In genomic region chr1:20192871-20193411, GRCh38 we compare ENCODE assay signal across 19 cellular contexts. TPM values are rescaled to one million over a fixed set of nuclear protein-coding genes. Genes with fewer than 3 reads are reported as not detected.
DNase-seq lines count a peak whose midpoint lies in the region; ATAC-seq, FAIRE-seq and TF ChIP-seq lines count a peak whose summit lies in the region.
"Had no signal": no experiment of that assay in that cellular context is flagged by ENCODE, and none has a peak within 500 bp of the region (broad histone marks: within the 10 kb centered on the region; RNA-seq: fewer than 3 reads in every experiment).

No MANE protein-coding gene starts in this region.

- H3K4me1 ChIP-seq in K562 (replicated peaks in 1 of 2; ENCODE audit: control insufficient read depth in 2 of 2, insufficient read depth in 2 of 2, low read length in 2 of 2) (peaks cover 39 to 61% of the 10 kb centered on the region in 2 experiments), gastroesophageal sphincter (peaks cover 4 to 75% (median 5%) of the 10 kb centered on the region in 3 donors), sigmoid colon (peaks cover 0 to 78% (median 65%) of the 10 kb centered on the region in 4 donors)
- H3K4me1 ChIP-seq: Caco-2, HAP-1 had no signal

- TF ChIP-seq EP300 in K562 (IDR thresholded peaks at IDR 0.05; ENCODE audit: low read length), result no peak
- TF ChIP-seq EP300 in gastroesophageal sphincter (IDR thresholded peaks at IDR 0.05), result no peak
- no peak for TF ChIP-seq EP300 in sigmoid colon (IDR thresholded peaks at IDR 0.05)

- H3K27ac ChIP-seq in K562 (ENCODE audit: extremely low read depth, low read depth, low read length) (no peak overlapping the region), gastroesophageal sphincter (peak overlapping the region; percentile 10 to 73 (median 66)), sigmoid colon (peak overlapping the region; percentile 34 to 99 (median 96))

- FAIRE-seq in K562 (lab: Jason Lieb, UNC), result no peak
- FAIRE-seq: A549, GM19239, H1, HepG2, HTR-8/SVneo had no signal

- TF ChIP-seq POLR2A in K562 (conservative IDR thresholded peaks at IDR 0.05) (no peak), gastroesophageal sphincter (IDR thresholded peaks at IDR 0.05) (no peak), sigmoid colon (IDR thresholded peaks at IDR 0.05) (no peak)

- H3K27me3 ChIP-seq in K562 (ENCODE audit: control insufficient read depth in 2 of 2, insufficient read depth in 2 of 2, low read length in 2 of 2), result no peaks in the 10 kb centered on the region
- H3K27me3 ChIP-seq in gastroesophageal sphincter, result no peaks in the 10 kb centered on the region
- H3K27me3 ChIP-seq in sigmoid colon, result no peaks in the 10 kb centered on the region

- no peak overlapping the region for H3K4me2 ChIP-seq in K562 (ENCODE audit: insufficient read depth, low read length)
- H3K4me2 ChIP-seq: A549 had no signal

- no peaks in the 10 kb centered on the region for H3K9me3 ChIP-seq in K562 (replicated peaks; ENCODE audit: control insufficient read depth, insufficient read depth, low read depth, low read length)
- H3K9me3 ChIP-seq in gastroesophageal sphincter, result no peaks in the 10 kb centered on the region
- H3K9me3 ChIP-seq in sigmoid colon, result no peaks in the 10 kb centered on the region
- H3K9me3 ChIP-seq: A549, Caco-2, HAP-1 had no signal

- H3K9me1 ChIP-seq in K562 (ENCODE audit: control insufficient read depth, insufficient read depth, low read length), result no peaks in the 10 kb centered on the region

- CTCF ChIA-PET in K562 (lab: Yijun Ruan, JAX; ENCODE audit: low intra/inter-chr PET ratio), result no interaction called here

- no peak for TF ChIP-seq RAD21 in K562 (CRISPR knock-in tag; conservative IDR thresholded peaks at IDR 0.05 in 1 of 2, IDR thresholded peaks at IDR 0.05 in 1 of 2)

- intact Hi-C loops in K562 (cut with micrococcal nuclease), result no loop called here
- intact Hi-C loops in sigmoid colon (cut with DNase I), result no loop called here

- DNase-seq in K562 (ENCODE audit: extremely low read depth in 1 of 4, low spot score in 3 of 4) (no peak), sigmoid colon (no peak)
- DNase-seq in activated T-cell treated with anti-CD3 and anti-CD28 coated beads, Interleukin-2, amount 50 U/mL, for 1 hour, result no peak
- DNase-seq in activated CD8-positive, alpha-beta memory T cell treated with anti-CD3 and anti-CD28 coated beads, Interleukin-2, amount 50 U/mL, for 4 hours, result no peak
- DNase-seq: Caco-2; CD8-positive, alpha-beta memory T cell; DMS53; GF-D8 had no signal

- no peak for TF ChIP-seq CTCF in K562 (IDR thresholded peaks at IDR 0.05 in 2 of 3, conservative IDR thresholded peaks at IDR 0.05 in 1 of 3; ENCODE audit: insufficient read depth in 2 of 3, low read depth in 1 of 3, low read length in 3 of 3)
- TF ChIP-seq CTCF in gastroesophageal sphincter (IDR thresholded peaks at IDR 0.05), result no peak
- no peak for TF ChIP-seq CTCF in sigmoid colon (IDR thresholded peaks at IDR 0.05)

- ATAC-seq in K562, result no peak
- no peak for ATAC-seq in gastroesophageal sphincter
- ATAC-seq in GM21381 (IDR thresholded peaks at IDR 0.05; ENCODE audit: unreplicated experiment), result no peak
- ATAC-seq: A549, HepG2 had no signal

- no peak overlapping the region for H2AFZ ChIP-seq in K562 (ENCODE audit: low read depth, low read length)

- H4K20me1 ChIP-seq in K562 (replicated peaks; ENCODE audit: control insufficient read depth, insufficient read depth, low read length), result no peaks in the 10 kb centered on the region

- H3K36me3 ChIP-seq in K562 (ENCODE audit: control insufficient read depth, insufficient read depth, low read length) (peaks cover 33% of the 10 kb centered on the region; the same call in 2 of the 3 replicates), gastroesophageal sphincter (peaks cover 0 to 8% of the 10 kb centered on the region in 2 donors), sigmoid colon (peaks cover 0 to 12% (median 0%) of the 10 kb centered on the region in 4 donors)
- H3K36me3 ChIP-seq: HAP-1 had no signal

- no TSS peak for BruUV-seq in K562 (replicated peaks; lab: Mats Ljungman, UMichigan)

- no peak overlapping the region for H3K9ac ChIP-seq in K562 (ENCODE audit: insufficient read depth in 1 of 2, low read depth in 2 of 2, low read length in 2 of 2)

- peaks cover 29% of the 10 kb centered on the region for H3K79me2 ChIP-seq in K562 (ENCODE audit: control insufficient read depth, insufficient read depth, low read length)

- 83% methylated on average over 1 of the region's 1 CpG for WGBS in K562 (ENCODE audit: insufficient coverage, low coverage, missing lambda C conversion rate)
- no CpG with 5 or more reads among the region's 1 CpG for WGBS in gastroesophageal sphincter (ENCODE audit: low coverage in 1 of 2), 2 donors
- 91 to 94% methylated on average over 1 of the region's 1 CpG for WGBS in sigmoid colon, 2 donors

- H3K4me3 ChIP-seq in K562 (no peak overlapping the region), gastroesophageal sphincter (no peak overlapping the region), sigmoid colon (no peak overlapping the region)
- H3K4me3 ChIP-seq: A549, HAP-1 had no signal

- in situ Hi-C loops in K562 (cut with MboI), result no loop called here

- POLR2A ChIA-PET in K562 (lab: Yijun Ruan, JAX), result interaction anchor here (0.7 to 2.7 kb wide), 8 partner anchors 10 to 469 kb away, joined by 3 to 10 read pairs (median 4); no protein-coding TSS in a partner anchor

RNA-seq across cellular contexts. Expression of gene PLA2G2C, which starts 6.6 kb away (rescaled TPM):
- 0.70 and 0.72 TPM in 2 replicates for total RNA-seq in K562 (2011; cell fraction: chromatin; rRNA removed; ENCODE audit: low replicate concordance)
- 0.50 and 0.53 TPM in 2 replicates for total RNA-seq in K562 (2011; cell fraction: nucleolus; rRNA removed)
- 0.95 and 1.5 TPM in 2 replicates for total RNA-seq in K562 (2011; cell fraction: nucleoplasm; rRNA removed)
- 0.08 and 0.18 TPM in 2 replicates for total RNA-seq in K562 (2014; rRNA removed)
- total RNA-seq in K562 (2014; rRNA removed; fragmentation: Illumina TruSeq; extraction: Trizol), result 0.06 and 0.15 TPM in 2 replicates
- total RNA-seq in K562 (2015; rRNA removed; fragmentation: Illumina TruSeq; extraction: Trizol), result 0.14 and 0.19 TPM in 2 replicates
- total RNA-seq in K562 (2021), result 0.13 and 0.29 TPM in 2 replicates
- polyA plus RNA-seq in K562 (2011; rRNA removed), result 0.15 and 0.26 TPM in 2 replicates
- polyA plus RNA-seq in K562 (2011; cell fraction: cytosol; rRNA removed), result 0.12 and 0.98 TPM in 2 replicates
- polyA plus RNA-seq in K562 (2011; cell fraction: nucleus; rRNA removed), result 0.18 and 0.41 TPM in 2 replicates
- 0.35 and 1.8 TPM in 2 replicates for polyA plus RNA-seq in K562 (2012)
- polyA plus RNA-seq in K562 (2014; fragmentation: Illumina TruSeq; extraction: Trizol), result 0.14 and 0.49 TPM in 2 replicates
- under 1 TPM; 0.21 to 0.48 TPM for polyA plus RNA-seq in K562 (2014; fragmentation: Nextera tagmentation; extraction: Ambion mirVana)
- polyA plus RNA-seq in K562 (2014; rRNA removed), result 0.21 and 0.32 TPM in 2 replicates
- polyA minus RNA-seq in K562 (2011; rRNA and poly(A)+ RNA removed), result 0.27 and 0.32 TPM in 2 replicates
- polyA minus RNA-seq in K562 (2011; cell fraction: cytosol; rRNA and poly(A)+ RNA removed), result not detected in 2 replicates
- polyA minus RNA-seq in K562 (2011; cell fraction: nucleus; rRNA and poly(A)+ RNA removed), result 0.11 and 0.13 TPM in 2 replicates
- under 1 TPM in 2 of 4 donors, not detected in 2; 0.31 to 0.81 TPM for total RNA-seq in gastroesophageal sphincter
- 1 to 10 TPM in 3 of 4 donors, under 1 TPM in 1; 0.82 to 5.5 (median 1.5) TPM for total RNA-seq in sigmoid colon
- polyA plus RNA-seq in sigmoid colon, result under 1 TPM in 1 of 3 donors, not detected in 2; 0.09 TPM
- total RNA-seq: Caco-2; CD8-positive, alpha-beta memory T cell; H1; HepG2; HFFc6 had no signal
- polyA plus RNA-seq: A549; AG04450; BJ; CD8-positive, alpha-beta memory T cell; H1; HepG2 had no signal

RNA-seq across cellular contexts. Expression of gene UBXN10, which starts 7.0 kb away (rescaled TPM):
- total RNA-seq in K562 (2011; cell fraction: chromatin; rRNA removed; ENCODE audit: low replicate concordance), result 10.5 and 11.6 TPM in 2 replicates
- 7.2 and 9.2 TPM in 2 replicates for total RNA-seq in K562 (2011; cell fraction: nucleolus; rRNA removed)
- 8.0 and 8.2 TPM in 2 replicates for total RNA-seq in K562 (2011; cell fraction: nucleoplasm; rRNA removed)
- 11.3 and 12.4 TPM in 2 replicates for total RNA-seq in K562 (2014; rRNA removed)
- total RNA-seq in K562 (2014; rRNA removed; fragmentation: Illumina TruSeq; extraction: Trizol), result 15.8 and 18.7 TPM in 2 replicates
- total RNA-seq in K562 (2015; rRNA removed; fragmentation: Illumina TruSeq; extraction: Trizol), result 12.5 and 13.7 TPM in 2 replicates
- total RNA-seq in K562 (2021), result 13.1 and 16.2 TPM in 2 replicates
- 4.8 and 10.7 TPM in 2 replicates for polyA plus RNA-seq in K562 (2011; rRNA removed)
- 4.4 and 8.8 TPM in 2 replicates for polyA plus RNA-seq in K562 (2011; cell fraction: cytosol; rRNA removed)
- 5.2 and 10.7 TPM in 2 replicates for polyA plus RNA-seq in K562 (2011; cell fraction: nucleus; rRNA removed)
- 16.6 and 26.2 TPM in 2 replicates for polyA plus RNA-seq in K562 (2012)
- polyA plus RNA-seq in K562 (2014; fragmentation: Illumina TruSeq; extraction: Trizol), result 17.7 and 18.7 TPM in 2 replicates
- polyA plus RNA-seq in K562 (2014; fragmentation: Nextera tagmentation; extraction: Ambion mirVana), result 10 to 100 TPM; 12.3 to 13.6 TPM
- polyA plus RNA-seq in K562 (2014; rRNA removed), result 10.8 and 11.9 TPM in 2 replicates
- polyA minus RNA-seq in K562 (2011; rRNA and poly(A)+ RNA removed), result 7.4 and 13.2 TPM in 2 replicates
- polyA minus RNA-seq in K562 (2011; cell fraction: cytosol; rRNA and poly(A)+ RNA removed), result 1.0 and 4.5 TPM in 2 replicates
- 7.7 and 9.2 TPM in 2 replicates for polyA minus RNA-seq in K562 (2011; cell fraction: nucleus; rRNA and poly(A)+ RNA removed)
- total RNA-seq in gastroesophageal sphincter, result 10 to 100 TPM in 3 of 4 donors, 1 to 10 TPM in 1; 9.2 to 27.9 (median 18.8) TPM
- total RNA-seq in sigmoid colon, result 10 to 100 TPM; 14.6 to 25.0 (median 23.1) TPM
- polyA plus RNA-seq in sigmoid colon, result 1 to 10 TPM; 2.9 to 7.8 (median 3.7) TPM
- total RNA-seq: HFFc6 had no signal
- polyA plus RNA-seq: A549, AG04450, BJ had no signal

RNA-seq across cellular contexts. Expression of gene PLA2G2F, which starts 53.8 kb away (rescaled TPM):
- not detected in 2 replicates for total RNA-seq in K562 (2011; cell fraction: chromatin; rRNA removed; ENCODE audit: low replicate concordance)
- total RNA-seq in K562 (2011; cell fraction: nucleolus; rRNA removed), result not detected in 2 replicates
- not detected in 2 replicates for total RNA-seq in K562 (2011; cell fraction: nucleoplasm; rRNA removed)
- total RNA-seq in K562 (2014; rRNA removed), result not detected in 2 replicates
- not detected in 2 replicates for total RNA-seq in K562 (2014; rRNA removed; fragmentation: Illumina TruSeq; extraction: Trizol)
- total RNA-seq in K562 (2015; rRNA removed; fragmentation: Illumina TruSeq; extraction: Trizol), result not detected in 2 replicates
- not detected in 2 replicates for total RNA-seq in K562 (2021)
- polyA plus RNA-seq in K562 (2011; rRNA removed), result not detected in 2 replicates
- not detected in 2 replicates for polyA plus RNA-seq in K562 (2011; cell fraction: cytosol; rRNA removed)
- polyA plus RNA-seq in K562 (2011; cell fraction: nucleus; rRNA removed), result not detected in 2 replicates
- polyA plus RNA-seq in K562 (2012), result 0.08 TPM in 1 of 2 replicates, not detected in the other
- polyA plus RNA-seq in K562 (2014; fragmentation: Illumina TruSeq; extraction: Trizol), result not detected in 2 replicates
- not detected for polyA plus RNA-seq in K562 (2014; fragmentation: Nextera tagmentation; extraction: Ambion mirVana)
- polyA plus RNA-seq in K562 (2014; rRNA removed), result not detected in 2 replicates
- polyA minus RNA-seq in K562 (2011; rRNA and poly(A)+ RNA removed), result not detected in 2 replicates
- polyA minus RNA-seq in K562 (2011; cell fraction: cytosol; rRNA and poly(A)+ RNA removed), result not detected in 2 replicates
- polyA minus RNA-seq in K562 (2011; cell fraction: nucleus; rRNA and poly(A)+ RNA removed), result not detected in 2 replicates
- not detected for total RNA-seq in gastroesophageal sphincter
- not detected for total RNA-seq in sigmoid colon
- under 1 TPM in 2 of 3 donors, not detected in 1; 0.60 to 0.80 TPM for polyA plus RNA-seq in sigmoid colon
- total RNA-seq: Caco-2; CD8-positive, alpha-beta memory T cell; H1; HepG2; HFFc6 had no signal
- polyA plus RNA-seq: A549; AG04450; BJ; CD8-positive, alpha-beta memory T cell; H1; HepG2 had no signal
